ENCODE assay signal across 19 cellular contexts in genomic region chr9:99406939-99407338, GRCh38.
A peak's percentile ranks its signal among the peaks of the same experiment; 100 is the strongest.
DNase-seq lines count a peak whose midpoint lies in the region; ATAC-seq and TF ChIP-seq lines count a peak whose summit lies in the region.
"Had no signal": no experiment of that assay in that cellular context is flagged by ENCODE, and none has a peak within 500 bp of the region (broad histone marks: within the 10 kb centered on the region; RNA-seq: fewer than 3 reads in every experiment).

No MANE protein-coding gene starts in this region.

- H2AK9ac ChIP-seq in IMR-90 (replicated peaks; ENCODE audit: low read depth, low read length, poor library complexity), result no peak overlapping the region

- no peak overlapping the region for H4K8ac ChIP-seq in IMR-90 (ENCODE audit: low read depth in 2 of 2, low read length in 2 of 2)

- intact Hi-C loops in Right ventricle myocardium inferior (cut with DNase I), result no loop called here
- intact Hi-C loops in IMR-90 (cut with micrococcal nuclease), result no loop called here
- intact Hi-C loops in heart right ventricle (cut with DNase I), result loop anchor here in 1 of 10 donors (1.0 kb wide), 1 partner anchor 38 kb away; no protein-coding TSS in a partner anchor
- intact Hi-C loops in right cardiac atrium (cut with DNase I), result no loop called here
- intact Hi-C loops in testis (cut with DNase I; ENCODE audit: low total_unique reads), result no loop called here
- intact Hi-C loops in body of pancreas (cut with DNase I), result no loop called here

- dilution Hi-C loops in IMR-90 (cut with HindIII; ENCODE audit: low sequenced_read_pairs, unreplicated experiment), result no loop called here

- no peak overlapping the region for H4K91ac ChIP-seq in IMR-90 (ENCODE audit: insufficient read depth, low read depth, low read length)

- H4K5ac ChIP-seq in IMR-90 (ENCODE audit: low read depth, low read length), result no peak overlapping the region

- no peak for TF ChIP-seq RAD21 in IMR-90 (IDR thresholded peaks at IDR 0.05; ENCODE audit: low read length)

- H3K23ac ChIP-seq in IMR-90 (ENCODE audit: low read depth, low read length), result no peak overlapping the region

- CTCF ChIA-PET in IMR-90 (lab: Yijun Ruan, JAX), result no interaction called here

- H2AFZ ChIP-seq in IMR-90 (replicated peaks; ENCODE audit: low read length, poor library complexity), result no peak overlapping the region

- no peak overlapping the region for H3K56ac ChIP-seq in IMR-90 (ENCODE audit: extremely low read depth, insufficient read depth, low read length)

- no peak for TF ChIP-seq POLR2A in IMR-90 (IDR thresholded peaks at IDR 0.05; ENCODE audit: low read depth, low read length)
- no peak for TF ChIP-seq POLR2A in testis (IDR thresholded peaks at IDR 0.05)
- TF ChIP-seq POLR2A in body of pancreas (IDR thresholded peaks at IDR 0.05), result no peak

- H3K9me3 ChIP-seq in right atrium auricular region, result no peaks in the 10 kb centered on the region
- no peaks in the 10 kb centered on the region for H3K9me3 ChIP-seq in IMR-90 (ENCODE audit: control insufficient read depth, insufficient read depth, low read length)
- peaks cover 0 to 7% (median 0%) of the 10 kb centered on the region in 11 donors for H3K9me3 ChIP-seq in heart right ventricle
- peaks cover 2% of the 10 kb centered on the region for H3K9me3 ChIP-seq in right cardiac atrium (ENCODE audit: control insufficient read depth, low read length)
- H3K9me3 ChIP-seq in testis, result no peaks in the 10 kb centered on the region
- H3K9me3 ChIP-seq in body of pancreas, result no peaks in the 10 kb centered on the region
- H3K9me3 ChIP-seq: BLaER1, Caco-2 had no signal

- H3K4me3 ChIP-seq in right atrium auricular region (no peak overlapping the region), IMR-90 (ENCODE audit: insufficient read depth, low read depth, low read length) (no peak overlapping the region), heart right ventricle (no peak overlapping the region), right cardiac atrium (ENCODE audit: low read length) (no peak overlapping the region), testis (no peak overlapping the region), body of pancreas (no peak overlapping the region)
- H3K4me3 ChIP-seq: BLaER1 had no signal

- WGBS in IMR-90 (ENCODE audit: extremely low coverage in 2 of 2, insufficient read length in 1 of 2), 2 experiments, result 94% methylated on average over 2 of the region's 4 CpGs; no CpG with 5 or more reads in 1 of the 2 experiments
- WGBS in heart right ventricle, 2 donors, result 57 to 65% methylated on average over 4 of the region's 4 CpGs
- WGBS in right cardiac atrium, result 70% methylated on average over 4 of the region's 4 CpGs
- WGBS in testis, 2 donors, result 69 to 76% methylated on average over 4 of the region's 4 CpGs
- WGBS in body of pancreas, 2 donors, result 65 to 82% methylated on average over 3 to 4 of the region's 4 CpGs

- H2BK120ac ChIP-seq in IMR-90 (ENCODE audit: low read depth, low read length), result no peak overlapping the region

- H3K79me1 ChIP-seq in IMR-90 (ENCODE audit: low read depth in 1 of 2, low read length in 2 of 2), result no peaks in the 10 kb centered on the region

- H2AK5ac ChIP-seq in IMR-90 (ENCODE audit: low read depth, low read length), result 0 out of 2 replicates have a peak overlapping the region, but pooled peaks have one; percentile 31

- POLR2A ChIA-PET in IMR-90 (lab: Charles Lee; ENCODE audit: unreplicated experiment), result no interaction called here

- H3K27ac ChIP-seq in right atrium auricular region (peak overlapping the region in 1 of 2 donors; percentile 19), IMR-90 (ENCODE audit: insufficient read depth, low read length) (no peak overlapping the region), heart right ventricle (no peak overlapping the region), right cardiac atrium (ENCODE audit: low read length) (no peak overlapping the region), testis (no peak overlapping the region), body of pancreas (no peak overlapping the region)
- H3K27ac ChIP-seq: 22Rv1, BLaER1, C4-2B had no signal

- no peak overlapping the region for H3K18ac ChIP-seq in IMR-90 (ENCODE audit: low read depth, low read length)

- 0 out of 2 replicates have a peak overlapping the region, but pooled peaks have one; percentile 31 for H3K14ac ChIP-seq in IMR-90 (replicated peaks; ENCODE audit: low read depth, low read length)

- no peak for DNase-seq in Right ventricle myocardium inferior (ENCODE audit: missing footprints)
- no peak for DNase-seq in right atrium auricular region (ENCODE audit: low spot score)
- no peak for DNase-seq in IMR-90
- DNase-seq in heart right ventricle, result peak in 1 of 2 donors; percentile 20
- DNase-seq in right cardiac atrium, result no peak
- DNase-seq in testis, result no peak
- no peak for DNase-seq in iPS-NIHi7 (ENCODE audit: extremely low spot score)
- DNase-seq in body of pancreas, result no peak
- DNase-seq: Caco-2; CD4-positive, CD25-positive, alpha-beta regulatory T cell; CD8-positive, alpha-beta T cell; DMS153; DND-41; GOT3; H7; HCEC 1CT had no signal

- H4K20me1 ChIP-seq in IMR-90 (ENCODE audit: insufficient read depth, low read length), result no peaks in the 10 kb centered on the region
- H4K20me1 ChIP-seq: BLaER1 had no signal

- H2BK5ac ChIP-seq in IMR-90 (ENCODE audit: low read depth, low read length, poor library complexity, severe bottlenecking), result no peak overlapping the region

- peaks cover 12% of the 10 kb centered on the region for H3K9me1 ChIP-seq in IMR-90 (ENCODE audit: insufficient read depth, low read length)

- no peak overlapping the region for H3K4ac ChIP-seq in IMR-90 (ENCODE audit: low read depth, low read length)

- ATAC-seq in Right ventricle myocardium inferior, result peak; percentile 63
- ATAC-seq in IMR-90 (ENCODE audit: low read depth), result no peak
- ATAC-seq in heart right ventricle, result peak in 7 of 8 donors; percentile 35 to 89 (median 67)
- ATAC-seq in right cardiac atrium, result peak; percentile 67 to 79
- ATAC-seq in body of pancreas, result no peak
- ATAC-seq: CD8-positive, alpha-beta T cell had no signal

- TF ChIP-seq CTCF in right atrium auricular region (IDR thresholded peaks at IDR 0.05), result no peak
- no peak for TF ChIP-seq CTCF in IMR-90 (conservative IDR thresholded peaks at IDR 0.05; ENCODE audit: low read depth, low read length)
- no peak for TF ChIP-seq CTCF in heart right ventricle (IDR thresholded peaks at IDR 0.05)
- no peak for TF ChIP-seq CTCF in testis (IDR thresholded peaks at IDR 0.05)
- no peak for TF ChIP-seq CTCF in body of pancreas (IDR thresholded peaks at IDR 0.05)

- H3K4me2 ChIP-seq in IMR-90 (ENCODE audit: low read depth, low read length), result no peak overlapping the region
- H3K4me2 ChIP-seq: BLaER1 had no signal

- H2BK20ac ChIP-seq in IMR-90 (ENCODE audit: low read depth, low read length), result no peak overlapping the region

- H2BK15ac ChIP-seq in IMR-90 (ENCODE audit: low read depth, low read length), result no peak overlapping the region

- H3K36me3 ChIP-seq in right atrium auricular region (no peaks in the 10 kb centered on the region), IMR-90 (ENCODE audit: control insufficient read depth, insufficient read depth, low read length) (no peaks in the 10 kb centered on the region), heart right ventricle (no peaks in the 10 kb centered on the region), testis (ENCODE audit: low read depth, missing control alignments) (no peaks in the 10 kb centered on the region), body of pancreas (replicated peaks in 1 of 2; ENCODE audit: insufficient read depth in 1 of 2, low read depth in 2 of 2) (no peaks in the 10 kb centered on the region)
- H3K36me3 ChIP-seq: BLaER1 had no signal

- H3K4me1 ChIP-seq in right atrium auricular region, result no peaks in the 10 kb centered on the region
- H3K4me1 ChIP-seq in IMR-90 (ENCODE audit: control insufficient read depth, insufficient read depth, low read length), result peaks cover 9% of the 10 kb centered on the region
- H3K4me1 ChIP-seq in heart right ventricle, result peaks cover 0 to 8% (median 3%) of the 10 kb centered on the region in 9 donors
- H3K4me1 ChIP-seq in right cardiac atrium (ENCODE audit: control insufficient read depth, insufficient read depth, low read length), result no peaks in the 10 kb centered on the region
- no peaks in the 10 kb centered on the region for H3K4me1 ChIP-seq in testis
- no peaks in the 10 kb centered on the region for H3K4me1 ChIP-seq in body of pancreas
- H3K4me1 ChIP-seq: BLaER1, Caco-2 had no signal

- in situ Hi-C loops in IMR-90 (cut with MboI; ENCODE audit: low sequenced_read_pairs), result no loop called here

- no peaks in the 10 kb centered on the region for H3K27me3 ChIP-seq in right atrium auricular region
- no peaks in the 10 kb centered on the region for H3K27me3 ChIP-seq in IMR-90 (ENCODE audit: control insufficient read depth, insufficient read depth, low read length)
- H3K27me3 ChIP-seq in heart right ventricle, result no peaks in the 10 kb centered on the region
- H3K27me3 ChIP-seq in right cardiac atrium (ENCODE audit: control insufficient read depth, insufficient read depth), result no peaks in the 10 kb centered on the region
- no peaks in the 10 kb centered on the region for H3K27me3 ChIP-seq in testis
- H3K27me3 ChIP-seq in body of pancreas, result no peaks in the 10 kb centered on the region
- H3K27me3 ChIP-seq: BLaER1 had no signal

- H3K9ac ChIP-seq in IMR-90 (ENCODE audit: low read depth, low read length), result no peak overlapping the region
- H3K9ac ChIP-seq: BLaER1 had no signal

- BruUV-seq in IMR-90 (replicated peaks; lab: Mats Ljungman, UMichigan), result no TSS peak

TF ChIP-seq in IMR-90, 13 proteins besides CTCF, POLR2A, EP300 and RAD21:
- TF ChIP-seq MXI1 (IDR thresholded peaks at IDR 0.05; ENCODE audit: borderline replicate concordance, low read depth, low read length), result no peak
- TF ChIP-seq RFX5 (IDR thresholded peaks at IDR 0.05; ENCODE audit: low read depth, low read length), result no peak
- TF ChIP-seq NFE2L2 (IDR thresholded peaks at IDR 0.05; ENCODE audit: low read depth, low read length), result no peak
- no peak for TF ChIP-seq CHD1 (IDR thresholded peaks at IDR 0.05; ENCODE audit: low read depth, low read length)
- TF ChIP-seq FOS (IDR thresholded peaks at IDR 0.05; ENCODE audit: low read depth, low read length), result no peak
- TF ChIP-seq RCOR1 (IDR thresholded peaks at IDR 0.05; ENCODE audit: insufficient replicate concordance, low read length), result no peak
- no peak for TF ChIP-seq USF2 (IDR thresholded peaks at IDR 0.05; ENCODE audit: low read depth, low read length)

Comparison
In these comparisons a context has a peak if more than half of its experiments do, and no peak if none do; other contexts are left out.
1. ATAC-seq: peak in Right ventricle myocardium inferior (single experiment), heart right ventricle (7 of 8) and right cardiac atrium (2 of 2); none in IMR-90 (single experiment) and body of pancreas (single experiment).